In genomic region chr10:72208526-72208925, GRCh38 we compare ENCODE assay signal across 7 cellular contexts. TPM values are rescaled to one million over a fixed set of nuclear protein-coding genes. Genes with fewer than 3 reads are reported as not detected.
A peak's percentile ranks its signal among the peaks of the same experiment; 100 is the strongest.
DNase-seq lines count a peak whose midpoint lies in the region; ATAC-seq and TF ChIP-seq lines count a peak whose summit lies in the region.
"Not testable (repeated sequence)": the region's sequence is repeated elsewhere in the genome, so short reads cannot be mapped to it uniquely, and the experiment has no call there.

No MANE protein-coding gene starts in this region.

- not testable (repeated sequence) for H3K4me3 Mint-ChIP-seq in CD4-positive, alpha-beta T cell; activated naive CD8-positive, alpha-beta T cell
- H3K4me3 Mint-ChIP-seq in activated CD4-positive, alpha-beta T cell treated with anti-CD3 and anti-CD28 coated beads, Interleukin-2, amount 10 ng/mL, durations not matched to agents 24 days and 14 days, result peak overlapping the region; percentile 58
- peak overlapping the region; percentile 8 to 47 for H3K4me3 Mint-ChIP-seq in activated T-cell treated with anti-CD3 and anti-CD28 coated beads, Interleukin-2, amount 50 U/mL, for 72 hours
- peak overlapping the region in 8 of 10 donors; percentile 14 to 67 (median 36) for H3K4me3 Mint-ChIP-seq in naive thymus-derived CD8-positive, alpha-beta T cell

- H3K9me3 Mint-ChIP-seq in CD4-positive, alpha-beta T cell; activated CD4-positive, alpha-beta T cell treated with anti-CD3 and anti-CD28 coated beads, Interleukin-2, amount 10 ng/mL, durations not matched to agents 24 days and 14 days; activated T-cell treated with anti-CD3 and anti-CD28 coated beads, Interleukin-2, amount 50 U/mL, for 72 hours; activated naive CD8-positive, alpha-beta T cell (ENCODE audit: low read depth); naive thymus-derived CD8-positive, alpha-beta T cell: not testable (repeated sequence)

- not testable (repeated sequence) for H3K27me3 ChIP-seq in CD4-positive, alpha-beta T cell (ENCODE audit: control insufficient read depth, insufficient read depth, low read length); Panc1 (ENCODE audit: control insufficient read depth, insufficient read depth, low read length)

- not testable (repeated sequence) for H3K4me3 ChIP-seq in Jurkat, Clone E6-1 (ENCODE audit: low read length); Panc1 (ENCODE audit: low read depth in 2 of 2, low read length in 2 of 2)

- not testable (repeated sequence) for ATAC-seq in CD4-positive, alpha-beta T cell (ENCODE audit: poor library complexity); Panc1
- peak; percentile 59 to 84 for ATAC-seq in activated T-cell treated with anti-CD3 and anti-CD28 coated beads, Interleukin-2, amount 50 U/mL, for 72 hours (replicated peaks in 1 of 2)
- peak in 1 of 2 donors; percentile 25 for ATAC-seq in naive thymus-derived CD8-positive, alpha-beta T cell

- TF ChIP-seq CTCF in CD4-positive, alpha-beta T cell (IDR thresholded peaks at IDR 0.05); Panc1 (IDR thresholded peaks at IDR 0.05): not testable (repeated sequence)

- not testable (repeated sequence) for H3K4me1 ChIP-seq in Panc1 (ENCODE audit: control insufficient read depth, insufficient read depth, low read length)

- not testable (repeated sequence) for BruUV-seq in Panc1 (replicated peaks; lab: Mats Ljungman, UMichigan)

- POLR2A ChIA-PET in CD4-positive, alpha-beta T cell (lab: Charles Lee), result interaction anchor here (0.7 kb wide), 1 partner anchor 121 kb away, joined by 3 read pairs; no protein-coding TSS in a partner anchor
- POLR2A ChIA-PET in Panc1 (lab: Charles Lee), result not testable (repeated sequence)
- POLR2A ChIA-PET in naive thymus-derived CD8-positive, alpha-beta T cell (lab: Charles Lee), result interaction anchor here (0.6 to 0.7 kb wide), 2 partner anchors 11 to 51 kb away, joined by 3 read pairs; no protein-coding TSS in a partner anchor

- peaks cover 22% of the 10 kb centered on the region for H3K4me1 Mint-ChIP-seq in CD4-positive, alpha-beta T cell (ENCODE audit: low read depth)
- peaks cover 18% of the 10 kb centered on the region for H3K4me1 Mint-ChIP-seq in activated CD4-positive, alpha-beta T cell treated with anti-CD3 and anti-CD28 coated beads, Interleukin-2, amount 10 ng/mL, durations not matched to agents 24 days and 14 days
- H3K4me1 Mint-ChIP-seq in activated T-cell treated with anti-CD3 and anti-CD28 coated beads, Interleukin-2, amount 50 U/mL, for 72 hours (ENCODE audit: low read depth), result peaks cover 39% of the 10 kb centered on the region
- H3K4me1 Mint-ChIP-seq in activated naive CD8-positive, alpha-beta T cell (ENCODE audit: low read depth), result peaks cover 18% of the 10 kb centered on the region
- peaks cover 11 to 41% (median 18%) of the 10 kb centered on the region in 4 donors for H3K4me1 Mint-ChIP-seq in naive thymus-derived CD8-positive, alpha-beta T cell

- peaks cover 56% of the 10 kb centered on the region for H3K36me3 Mint-ChIP-seq in CD4-positive, alpha-beta T cell (ENCODE audit: low read depth)
- H3K36me3 Mint-ChIP-seq in activated CD4-positive, alpha-beta T cell treated with anti-CD3 and anti-CD28 coated beads, Interleukin-2, amount 10 ng/mL, durations not matched to agents 24 days and 14 days (ENCODE audit: low read depth), result peaks cover 39% of the 10 kb centered on the region
- peaks cover 10 to 30% of the 10 kb centered on the region in 2 donors for H3K36me3 Mint-ChIP-seq in activated T-cell treated with anti-CD3 and anti-CD28 coated beads, Interleukin-2, amount 50 U/mL, for 72 hours (ENCODE audit: insufficient read depth in 2 of 2)
- H3K36me3 Mint-ChIP-seq in activated naive CD8-positive, alpha-beta T cell, result peaks cover 14% of the 10 kb centered on the region
- H3K36me3 Mint-ChIP-seq in naive thymus-derived CD8-positive, alpha-beta T cell, result peaks cover 0 to 70% (median 24%) of the 10 kb centered on the region in 3 donors

- intact Hi-C loops in CD4-positive, alpha-beta T cell (cut with DNase I, micrococcal nuclease); activated CD4-positive, alpha-beta T cell treated with anti-CD3 and anti-CD28 coated beads, Interleukin-2, amount 10 ng/mL, durations not matched to agents 24 days and 14 days (cut with micrococcal nuclease): not testable (repeated sequence)
- intact Hi-C loops in Panc1 (cut with micrococcal nuclease; ENCODE audit: unreplicated experiment), result loop anchor here (10.0 kb wide), 1 partner anchor 84 kb away; no protein-coding TSS in a partner anchor

- H3K9me3 ChIP-seq in CD4-positive, alpha-beta T cell (ENCODE audit: control insufficient read depth, low read length); Panc1 (ENCODE audit: control insufficient read depth, insufficient read depth, low read depth, low read length): not testable (repeated sequence)

- not testable (repeated sequence) for H3K27ac ChIP-seq in CD4-positive, alpha-beta T cell (ENCODE audit: low read depth, low read length)
- peak overlapping the region; percentile 40 for H3K27ac ChIP-seq in Panc1 (ENCODE audit: low read length)

- CTCF ChIA-PET in CD4-positive, alpha-beta T cell (lab: Charles Lee), result interaction anchor here (1.0 to 1.3 kb wide), 2 partner anchors 108 to 160 kb away, joined by 3 read pairs; no protein-coding TSS in a partner anchor
- CTCF ChIA-PET in Panc1 (lab: Charles Lee), result not testable (repeated sequence)

- in situ Hi-C loops in Panc1 (cut with HindIII; ENCODE audit: low pct_unique_long_range_greater_than_20kb, low sequenced_read_pairs), result not testable (repeated sequence)

- H3K27ac Mint-ChIP-seq in CD4-positive, alpha-beta T cell, result peak overlapping the region; percentile 59
- H3K27ac Mint-ChIP-seq in activated CD4-positive, alpha-beta T cell treated with anti-CD3 and anti-CD28 coated beads, Interleukin-2, amount 10 ng/mL, durations not matched to agents 24 days and 14 days, result peak overlapping the region; percentile 94
- peak overlapping the region; percentile 85 for H3K27ac Mint-ChIP-seq in activated T-cell treated with anti-CD3 and anti-CD28 coated beads, Interleukin-2, amount 50 U/mL, for 72 hours
- H3K27ac Mint-ChIP-seq in activated naive CD8-positive, alpha-beta T cell, result peak overlapping the region; percentile 91
- peak overlapping the region; percentile 15 to 86 (median 62) for H3K27ac Mint-ChIP-seq in naive thymus-derived CD8-positive, alpha-beta T cell

- not testable (repeated sequence) for DNase-seq in CD4-positive, alpha-beta T cell; Panc1 (ENCODE audit: low read depth, low spot score); activated T-cell treated with anti-CD3 and anti-CD28 coated beads, Interleukin-2, amount 50 U/mL, for 72 hours; naive thymus-derived CD8-positive, alpha-beta T cell
- peak; percentile 65 for DNase-seq in Jurkat, Clone E6-1 (ENCODE audit: low read depth, low spot score)
- peak; percentile 73 for DNase-seq in activated CD4-positive, alpha-beta T cell treated with anti-CD3 and anti-CD28 coated beads, Interleukin-2, amount 10 ng/mL, durations not matched to agents 24 days and 14 days

- H3K27me3 Mint-ChIP-seq in CD4-positive, alpha-beta T cell; activated CD4-positive, alpha-beta T cell treated with anti-CD3 and anti-CD28 coated beads, Interleukin-2, amount 10 ng/mL, durations not matched to agents 24 days and 14 days; activated T-cell treated with anti-CD3 and anti-CD28 coated beads, Interleukin-2, amount 50 U/mL, for 72 hours (ENCODE audit: low read depth); activated naive CD8-positive, alpha-beta T cell; naive thymus-derived CD8-positive, alpha-beta T cell: not testable (repeated sequence)

- H3K36me3 ChIP-seq in Panc1 (ENCODE audit: control insufficient read depth, insufficient read depth, low read length), result peaks cover 23% of the 10 kb centered on the region

RNA-seq across cellular contexts. Expression of gene ANAPC16, which starts 7.3 kb away (rescaled TPM):
- total RNA-seq in CD4-positive, alpha-beta T cell, result 10 to 100 TPM; 61.9 to 64.3 TPM
- 95.9 TPM for polyA plus RNA-seq in Jurkat, Clone E6-1 (2012; ENCODE audit: insufficient read depth, insufficient read length)
- total RNA-seq in Panc1 (2021; ENCODE audit: unreplicated experiment), result 110 TPM
- 77.2 TPM for polyA plus RNA-seq in Panc1 (2012; ENCODE audit: insufficient read length)
- 73.2 and 74.3 TPM in 2 replicates for total RNA-seq in activated CD4-positive, alpha-beta T cell treated with anti-CD3 and anti-CD28 coated beads, Interleukin-2, amount 10 ng/mL, durations not matched to agents 24 days and 14 days
- 100 to 1,000 TPM; 183 to 197 TPM for total RNA-seq in activated T-cell treated with anti-CD3 and anti-CD28 coated beads, Interleukin-2, amount 50 U/mL, for 72 hours
- total RNA-seq in naive thymus-derived CD8-positive, alpha-beta T cell, result 100 to 1,000 TPM; 121 to 128 TPM
- 100 to 1,000 TPM; 419 to 453 (median 444) TPM for polyA plus RNA-seq in naive thymus-derived CD8-positive, alpha-beta T cell

RNA-seq across cellular contexts. Expression of gene ASCC1, which starts 7.5 kb away (rescaled TPM):
- total RNA-seq in CD4-positive, alpha-beta T cell, result 10 to 100 TPM; 16.5 to 19.0 TPM
- 52.2 TPM for polyA plus RNA-seq in Jurkat, Clone E6-1 (2012; ENCODE audit: insufficient read depth, insufficient read length)
- total RNA-seq in Panc1 (2021; ENCODE audit: unreplicated experiment), result 114 TPM
- polyA plus RNA-seq in Panc1 (2012; ENCODE audit: insufficient read length), result 72.9 TPM
- 33.6 and 34.1 TPM in 2 replicates for total RNA-seq in activated CD4-positive, alpha-beta T cell treated with anti-CD3 and anti-CD28 coated beads, Interleukin-2, amount 10 ng/mL, durations not matched to agents 24 days and 14 days
- 10 to 100 TPM; 81.2 to 84.3 TPM for total RNA-seq in activated T-cell treated with anti-CD3 and anti-CD28 coated beads, Interleukin-2, amount 50 U/mL, for 72 hours
- 10 to 100 TPM; 23.8 to 24.7 TPM for total RNA-seq in naive thymus-derived CD8-positive, alpha-beta T cell
- 10 to 100 TPM; 21.2 to 44.4 (median 31.4) TPM for polyA plus RNA-seq in naive thymus-derived CD8-positive, alpha-beta T cell
